Comparison of ENCODE assay signal across 8 cellular contexts in the genomic region with DNA sequence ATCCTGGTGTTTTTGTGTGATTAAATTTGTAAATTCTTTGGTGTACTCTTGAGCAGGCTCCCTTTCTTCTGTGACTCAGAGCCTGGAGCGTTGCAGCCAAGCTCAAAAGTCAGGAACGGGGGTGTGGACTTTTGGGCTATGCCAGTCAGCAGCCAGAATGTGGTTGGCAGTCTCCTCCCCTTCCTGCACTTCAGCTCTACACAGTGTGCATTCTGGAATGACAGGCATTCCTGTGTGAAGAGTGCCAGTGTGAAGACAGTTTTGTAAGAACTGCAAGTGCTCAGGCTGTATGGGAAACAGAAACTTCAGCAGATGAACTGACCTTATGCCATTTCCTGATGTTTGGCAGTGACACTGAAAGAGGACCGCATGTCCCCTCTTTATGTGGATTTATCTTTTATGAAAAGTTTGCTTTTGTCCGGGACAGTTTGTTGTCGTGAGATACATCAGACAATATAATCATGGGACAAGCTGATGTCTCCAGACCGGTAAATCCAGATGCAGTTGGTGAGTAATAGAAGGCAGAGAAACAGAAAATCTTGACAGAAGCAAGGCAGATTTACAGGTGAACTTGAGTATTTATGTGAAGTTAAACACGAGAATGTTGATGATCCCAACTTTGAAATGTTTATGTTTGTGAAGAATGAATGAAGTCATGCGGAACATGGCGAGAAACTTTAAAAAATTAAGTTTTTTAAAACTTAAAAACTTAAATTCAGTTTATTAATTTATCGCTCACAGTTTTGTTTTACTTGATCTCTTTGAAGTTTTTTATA.
A peak's percentile ranks its signal among the peaks of the same experiment; 100 is the strongest.
DNase-seq lines count a peak whose midpoint lies in the region; ATAC-seq and TF ChIP-seq lines count a peak whose summit lies in the region.

No MANE protein-coding gene starts in this region.

- peaks cover 36% of the 10 kb centered on the region for H3K79me2 ChIP-seq in hepatocyte

- peak; percentile 98 for DNase-seq in A673 (ENCODE audit: low spot score)
- peak; percentile 17 for DNase-seq in GM10248 (ENCODE audit: extremely low spot score)
- peak; percentile 95 for DNase-seq in NCI-H2107 treated with DMSO at 0.1 percent for 48 hours (lab: John Stamatoyannopoulos, UW; ENCODE audit: unreplicated experiment)
- peak; percentile 98 for DNase-seq in astrocyte of the hippocampus (ENCODE audit: low read depth, low spot score)
- DNase-seq in hepatocyte (ENCODE audit: low spot score), result peak; percentile 81
- peak; percentile 20 for DNase-seq in retina
- no peak for DNase-seq in NCI-H2081 (lab: John Stamatoyannopoulos, UW)

- no peaks in the 10 kb centered on the region for H3K9me3 ChIP-seq in A673 (ENCODE audit: low read depth, low read length, poor library complexity, severe bottlenecking)
- no peaks in the 10 kb centered on the region for H3K9me3 ChIP-seq in hepatocyte (ENCODE audit: low read depth)

- CTCF ChIA-PET in A673 (lab: Charles Lee), result no interaction called here
- CTCF ChIA-PET in GM10248 (lab: Yijun Ruan, JAX), result interaction anchor here (0.9 to 3.1 kb wide), 4 partner anchors 10 to 29 kb away, joined by 3 to 12 read pairs (median 4); no protein-coding TSS in a partner anchor

- no peaks in the 10 kb centered on the region for H3K9me2 ChIP-seq in hepatocyte (replicated peaks; ENCODE audit: insufficient read depth)

- H3K27ac ChIP-seq in A673 (ENCODE audit: low read depth, low read length, poor library complexity, severe bottlenecking) (peak overlapping the region; percentile 68), hepatocyte (peak overlapping the region; percentile 83)

- H3K4me1 ChIP-seq in A673 (ENCODE audit: insufficient read depth, low read length, poor library complexity, severe bottlenecking) (peaks cover 32% of the 10 kb centered on the region), hepatocyte (ENCODE audit: insufficient read depth) (peaks cover 5% of the 10 kb centered on the region)

- BruUV-seq in A673 (replicated peaks; lab: Mats Ljungman, UMichigan), result TSS peak; percentile 60

- WGBS in hepatocyte (ENCODE audit: low lambda C conversion rate, missing lambda C conversion rate), result 58% methylated on average over 10 of the region's 10 CpGs

- no peak overlapping the region for H2AFZ ChIP-seq in hepatocyte

- peak overlapping the region; percentile 29 for H3K4me3 ChIP-seq in A673 (ENCODE audit: low read depth, low read length, poor library complexity, severe bottlenecking)
- H3K4me3 ChIP-seq in hepatocyte, result no peak overlapping the region

- intact Hi-C loops in A673 (cut with micrococcal nuclease; ENCODE audit: unreplicated experiment), result loop anchor here (5.0 kb wide), 1 partner anchor 69 kb away; a partner anchor contains a TSS

- H4K20me1 ChIP-seq in hepatocyte (ENCODE audit: insufficient read depth, poor library complexity, severe bottlenecking), result no peaks in the 10 kb centered on the region

- H3K27me3 ChIP-seq in A673 (replicated peaks; ENCODE audit: insufficient read depth, low read depth, low read length, poor library complexity) (no peaks in the 10 kb centered on the region), hepatocyte (no peaks in the 10 kb centered on the region)

- peak overlapping the region; percentile 67 for H3K4me2 ChIP-seq in hepatocyte

- POLR2A ChIA-PET in A673 (lab: Charles Lee; ENCODE audit: low non-redundant PET), result interaction anchor here (0.6 to 1.0 kb wide), 2 partner anchors 67 to 205 kb away, joined by 4 read pairs; a partner anchor contains a TSS
- POLR2A ChIA-PET in GM10248 (lab: Yijun Ruan, JAX), result no interaction called here

- ATAC-seq in GM19324 (IDR thresholded peaks at IDR 0.05; ENCODE audit: low FRiP score, unreplicated experiment), result no peak

- H3K36me3 ChIP-seq in A673 (ENCODE audit: insufficient read depth, low read length, poor library complexity, severe bottlenecking), result no peaks in the 10 kb centered on the region
- no peaks in the 10 kb centered on the region for H3K36me3 ChIP-seq in hepatocyte (replicated peaks; ENCODE audit: insufficient read depth, low read depth)

- TF ChIP-seq CTCF in A673 (conservative IDR thresholded peaks at IDR 0.05; ENCODE audit: low read depth, low read length) (no peak), GM10248 (IDR thresholded peaks at IDR 0.05; ENCODE audit: control extremely low read depth, extremely low read depth, low read depth, missing control alignments) (no peak), hepatocyte (IDR thresholded peaks at IDR 0.05; ENCODE audit: poor library complexity) (no peak)

Comparison
In these comparisons a context has a peak if more than half of its experiments do, and no peak if none do; other contexts are left out.
1. DNase-seq: peak in A673 (single experiment), GM10248 (single experiment), NCI-H2107 treated with DMSO at 0.1 percent for 48 hours (single experiment), astrocyte of the hippocampus (single experiment), hepatocyte (single experiment) and retina (single experiment); none in NCI-H2081 (0 of 2).